In genomic region chr11:22792497-22792896, GRCh38 we compare ENCODE assay signal across 1 cellular context.
TF ChIP-seq lines count a peak whose summit lies in the region.

No MANE protein-coding gene starts in this region.

TF ChIP-seq in K562, 482 proteins besides CTCF, POLR2A, EP300 and RAD21 (continued from another document):
- TF ChIP-seq LEF1 (IDR thresholded peaks at IDR 0.05) (0 out of 2 replicates have a peak, but pooled peaks have one; percentile 28), EGR1 (conservative IDR thresholded peaks at IDR 0.05) (no peak), NCOR1 (IDR thresholded peaks at IDR 0.05) (no peak), PBX2 (CRISPR knock-in tag; IDR thresholded peaks at IDR 0.05; ENCODE audit: low read depth) (no peak), PBX2 (tag; conservative IDR thresholded peaks at IDR 0.05; ENCODE audit: low read depth) (peak; percentile 41; the same call in 1 of the 2 replicates), HEY1 (CRISPR knock-in tag; IDR thresholded peaks at IDR 0.05; ENCODE audit: borderline replicate concordance) (no peak), DDX20 (tag; IDR thresholded peaks at IDR 0.05; ENCODE audit: low read depth) (no peak), PTTG1 (tag; IDR thresholded peaks at IDR 0.05; ENCODE audit: low read depth) (no peak), GTF2A2 (tag; IDR thresholded peaks at IDR 0.05) (no peak)
